1 cellular context compared by ENCODE assay signal in the genomic region with DNA sequence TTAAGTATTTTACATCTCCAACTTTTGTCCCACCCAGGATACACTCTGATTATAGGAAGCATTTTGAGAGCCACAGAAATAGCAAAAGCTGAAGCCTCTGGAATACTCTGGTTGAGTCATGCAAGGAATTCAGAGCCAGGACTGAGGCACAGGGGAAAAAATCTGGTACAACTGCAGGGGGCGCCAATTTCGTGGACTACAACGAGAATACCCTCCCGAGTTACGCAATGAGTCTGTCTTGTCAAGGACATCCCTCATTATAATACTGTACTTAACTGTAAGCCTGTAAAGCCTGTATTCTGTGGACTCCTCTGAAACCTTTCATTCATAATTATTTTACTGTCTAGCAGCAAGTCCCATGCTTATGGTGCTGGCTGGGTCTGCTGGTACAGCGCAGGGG.
TF ChIP-seq lines count a peak whose summit lies in the region.

No MANE protein-coding gene starts in this region.

TF ChIP-seq in IMR-90, 13 proteins besides CTCF, POLR2A, EP300 and RAD21:
- TF ChIP-seq RFX5 (IDR thresholded peaks at IDR 0.05; ENCODE audit: low read depth, low read length) (no peak), CEBPB (IDR thresholded peaks at IDR 0.05; ENCODE audit: low read depth, low read length) (peak; percentile 87), NFE2L2 (IDR thresholded peaks at IDR 0.05; ENCODE audit: low read depth, low read length) (no peak)
- TF ChIP-seq, protein P1, sequence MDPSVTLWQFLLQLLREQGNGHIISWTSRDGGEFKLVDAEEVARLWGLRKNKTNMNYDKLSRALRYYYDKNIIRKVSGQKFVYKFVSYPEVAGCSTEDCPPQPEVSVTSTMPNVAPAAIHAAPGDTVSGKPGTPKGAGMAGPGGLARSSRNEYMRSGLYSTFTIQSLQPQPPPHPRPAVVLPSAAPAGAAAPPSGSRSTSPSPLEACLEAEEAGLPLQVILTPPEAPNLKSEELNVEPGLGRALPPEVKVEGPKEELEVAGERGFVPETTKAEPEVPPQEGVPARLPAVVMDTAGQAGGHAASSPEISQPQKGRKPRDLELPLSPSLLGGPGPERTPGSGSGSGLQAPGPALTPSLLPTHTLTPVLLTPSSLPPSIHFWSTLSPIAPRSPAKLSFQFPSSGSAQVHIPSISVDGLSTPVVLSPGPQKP (IDR thresholded peaks at IDR 0.05; ENCODE audit: borderline replicate concordance, low read depth, low read length) = no peak
TF ChIP-seq in IMR-90: peak in this region for 1.
